Comparison of ENCODE assay signal across 8 cellular contexts in the genomic region with DNA sequence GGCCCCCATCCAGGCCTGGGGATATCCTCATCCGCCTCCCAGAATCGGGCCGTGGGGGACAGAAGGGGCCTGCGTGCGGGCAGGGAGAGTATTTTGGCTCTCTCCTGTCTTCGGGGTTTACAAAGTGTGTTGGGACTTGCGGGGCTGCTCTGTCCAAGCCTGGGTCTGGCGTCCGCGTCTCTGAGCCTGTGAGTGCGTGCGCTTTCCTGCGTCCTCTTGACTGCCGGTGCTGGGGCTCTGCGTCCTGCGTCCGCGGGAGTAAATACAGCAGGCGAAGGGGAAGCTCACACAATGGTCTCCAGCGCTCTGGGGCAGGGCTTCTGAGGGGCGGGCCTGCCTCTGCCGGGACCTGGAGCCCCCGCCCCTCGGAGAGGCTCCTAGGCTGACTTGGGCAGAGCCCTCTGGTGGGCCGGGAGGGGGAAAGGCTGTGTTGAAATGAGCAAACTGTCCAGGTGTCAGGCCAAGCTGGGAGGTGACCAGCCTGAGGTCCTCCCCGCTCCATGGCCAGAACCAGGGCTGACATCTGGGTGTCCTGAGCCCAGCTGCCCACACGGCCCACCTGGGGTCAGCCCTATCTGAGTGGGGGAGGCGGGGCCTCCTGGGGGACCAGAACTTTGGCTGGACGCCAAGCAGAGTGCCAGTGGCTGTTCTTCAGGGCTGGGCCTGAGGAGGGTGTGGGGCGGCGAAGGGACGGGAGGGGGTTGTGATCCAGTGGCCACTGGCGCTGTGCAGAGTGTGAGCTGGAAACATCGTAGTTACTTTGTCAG.
DNase-seq lines count a peak whose midpoint lies in the region; ATAC-seq lines count a peak whose summit lies in the region.

No MANE protein-coding gene starts in this region.

- DNase-seq in ELR (ENCODE audit: low read depth) (peak; percentile 82), NCI-H2171 treated with DMSO at 0.1 percent for 48 hours (lab: John Stamatoyannopoulos, UW) (peak; percentile 77), epidermal melanocyte (ENCODE audit: insufficient read length, low spot score) (peak; percentile 79), SHP77 (lab: John Stamatoyannopoulos, UW) (no peak)
- DNase-seq in activated T-cell treated with anti-CD3 and anti-CD28 coated beads, Interleukin-2, amount 50 U/mL, for 1 hour = peak; percentile 76
- DNase-seq in stimulated activated CD8-positive, alpha-beta memory T cell treated with anti-CD3 and anti-CD28 coated beads, Interleukin-7, amount 100 ng/mL, for 24 hours (ENCODE audit: low read depth) = peak; percentile 31

- peak overlapping the region; percentile 83 for H3K4me3 ChIP-seq in mononuclear cell (ENCODE audit: low read length)

- peaks cover 71% of the 10 kb centered on the region for H3K4me1 ChIP-seq in mononuclear cell (ENCODE audit: insufficient read depth, low read length)

- no peaks in the 10 kb centered on the region for H3K27me3 ChIP-seq in mononuclear cell (ENCODE audit: insufficient read depth, low read length)

- ATAC-seq in HG02970 (IDR thresholded peaks at IDR 0.05; ENCODE audit: low FRiP score, unreplicated experiment) = no peak

- H3K9me3 ChIP-seq in mononuclear cell (ENCODE audit: low read depth, low read length) = no peaks in the 10 kb centered on the region

Comparison
In these comparisons a context has a peak if more than half of its experiments do, and no peak if none do; other contexts are left out.
1. DNase-seq: peak in ELR (single experiment), NCI-H2171 treated with DMSO at 0.1 percent for 48 hours (single experiment), activated T-cell treated with anti-CD3 and anti-CD28 coated beads, Interleukin-2, amount 50 U/mL, for 1 hour (single experiment), epidermal melanocyte (single experiment) and stimulated activated CD8-positive, alpha-beta memory T cell treated with anti-CD3 and anti-CD28 coated beads, Interleukin-7, amount 100 ng/mL, for 24 hours (single experiment); none in SHP77 (0 of 2).